15 cellular contexts compared by ENCODE assay signal in the genomic region with DNA sequence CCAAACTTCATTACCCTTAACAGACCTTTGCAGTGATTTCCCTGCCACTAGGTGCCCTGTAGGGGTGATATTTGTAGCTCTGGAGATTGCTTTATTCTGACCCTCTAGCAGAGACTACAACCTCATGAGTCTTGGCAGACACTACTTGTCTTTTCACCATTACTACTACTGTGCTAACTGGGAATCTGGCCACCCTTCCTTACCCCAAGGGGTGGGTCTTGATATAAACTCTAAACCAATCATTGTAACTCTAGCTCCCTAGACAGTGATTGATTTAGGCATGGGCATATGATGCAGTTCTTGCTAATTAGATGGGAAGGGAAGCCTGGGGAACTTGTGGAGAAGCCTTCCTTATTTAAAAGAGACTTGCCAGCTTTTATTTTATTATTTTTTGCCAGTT. TPM values are rescaled to one million over a fixed set of nuclear protein-coding genes. Genes with fewer than 3 reads are reported as not detected.
A peak's percentile ranks its signal among the peaks of the same experiment; 100 is the strongest.
DNase-seq lines count a peak whose midpoint lies in the region; ATAC-seq and TF ChIP-seq lines count a peak whose summit lies in the region.
"Had no signal": no experiment of that assay in that cellular context is flagged by ENCODE, and none has a peak within 500 bp of the region (broad histone marks: within the 10 kb centered on the region; RNA-seq: fewer than 3 reads in every experiment).

No MANE protein-coding gene starts in this region.

- TF ChIP-seq CTCF in right atrium auricular region (IDR thresholded peaks at IDR 0.05) (no peak), fibroblast of pulmonary artery (IDR thresholded peaks at IDR 0.05; ENCODE audit: low read length, missing control alignments) (no peak)

- H3K36me3 Mint-ChIP-seq in T-cell = peaks cover 9% of the 10 kb centered on the region

- H3K9me3 Mint-ChIP-seq in T-cell = no peaks in the 10 kb centered on the region

- no peaks in the 10 kb centered on the region for H3K9me3 ChIP-seq in right atrium auricular region
- H3K9me3 ChIP-seq: ovary had no signal

- no peak overlapping the region for H3K27ac ChIP-seq in right atrium auricular region
- H3K27ac ChIP-seq: dorsolateral prefrontal cortex, ovary had no signal

- ATAC-seq in Right ventricle myocardium superior (ENCODE audit: poor library complexity) (peak; percentile 30), T-cell (replicated peaks in 1 of 4) (no peak), GM18867 (IDR thresholded peaks at IDR 0.05; ENCODE audit: unreplicated experiment) (no peak), HG02885 (IDR thresholded peaks at IDR 0.05; ENCODE audit: poor library complexity, unreplicated experiment) (no peak)

- POLR2A ChIA-PET in T-cell (lab: Charles Lee) = no interaction called here

- intact Hi-C loops in Right ventricle myocardium superior (cut with DNase I) = no loop called here

- H3K4me1 ChIP-seq in right atrium auricular region = peaks cover 0 to 53% of the 10 kb centered on the region in 2 donors

- DNase-seq in Right ventricle myocardium superior (no peak), right atrium auricular region (ENCODE audit: low spot score) (no peak), T-cell (no peak), fibroblast of pulmonary artery (ENCODE audit: low read depth) (peak; percentile 25), SIG-M5 treated with dmso at 0.1 percent for 504 hours (lab: John Stamatoyannopoulos, UW; ENCODE audit: unreplicated experiment) (no peak), pons (ENCODE audit: low spot score) (no peak)
- DNase-seq: activated naive CD4-positive, alpha-beta T cell; dorsolateral prefrontal cortex; ovary; stimulated activated CD4-positive, alpha-beta T cell treated with anti-CD3 and anti-CD28 coated beads, Interleukin-1b, Interleukin-23, amount 100 ng/mL, for 48 hours; stimulated activated naive CD4-positive, alpha-beta T cell had no signal

- H3K27ac Mint-ChIP-seq in T-cell = peak overlapping the region; percentile 31 to 62

- peak overlapping the region; percentile 41 to 99 (median 95) for H3K4me3 Mint-ChIP-seq in T-cell
- H3K4me3 Mint-ChIP-seq: CD14-positive monocyte had no signal

- H3K27me3 Mint-ChIP-seq in T-cell = no peaks in the 10 kb centered on the region

- no peaks in the 10 kb centered on the region for H3K36me3 ChIP-seq in right atrium auricular region
- H3K36me3 ChIP-seq: ovary had no signal

- CTCF ChIA-PET in T-cell (lab: Charles Lee) = interaction anchor here in 1 of 2 donors (0.5 to 1.5 kb wide), 5 partner anchors 37 to 177 kb away, joined by 3 to 6 read pairs (median 3); a partner anchor contains a TSS

- no peaks in the 10 kb centered on the region for H3K27me3 ChIP-seq in right atrium auricular region
- H3K27me3 ChIP-seq: dorsolateral prefrontal cortex, ovary had no signal

- H3K4me1 Mint-ChIP-seq in T-cell = peaks cover 66 to 86% (median 74%) of the 10 kb centered on the region in 3 donors

- no peak overlapping the region for H3K4me3 ChIP-seq in right atrium auricular region
- H3K4me3 ChIP-seq in fibroblast of pulmonary artery (replicated peaks; ENCODE audit: low read depth, low read length) = no peak overlapping the region
- H3K4me3 ChIP-seq: dorsolateral prefrontal cortex, lung, ovary had no signal

RNA-seq across cellular contexts. Expression of a gene that starts 3.9 kb away (rescaled TPM):
- total RNA-seq in Right ventricle myocardium superior = 69.4 TPM
- total RNA-seq in right atrium auricular region = 10 to 100 TPM; 47.3 to 54.6 TPM
- 10 to 100 TPM; 46.2 to 53.6 (median 52.3) TPM for total RNA-seq in T-cell

RNA-seq across cellular contexts. Expression of a gene that starts 39.0 kb away (rescaled TPM):
- total RNA-seq in Right ventricle myocardium superior = 6.1 TPM
- 1 to 10 TPM; 3.2 to 5.0 TPM for total RNA-seq in right atrium auricular region
- total RNA-seq in T-cell = 10 to 100 TPM; 14.5 to 28.1 (median 24.5) TPM
